ENCODE assay signal across 1 cellular context in the genomic region with DNA sequence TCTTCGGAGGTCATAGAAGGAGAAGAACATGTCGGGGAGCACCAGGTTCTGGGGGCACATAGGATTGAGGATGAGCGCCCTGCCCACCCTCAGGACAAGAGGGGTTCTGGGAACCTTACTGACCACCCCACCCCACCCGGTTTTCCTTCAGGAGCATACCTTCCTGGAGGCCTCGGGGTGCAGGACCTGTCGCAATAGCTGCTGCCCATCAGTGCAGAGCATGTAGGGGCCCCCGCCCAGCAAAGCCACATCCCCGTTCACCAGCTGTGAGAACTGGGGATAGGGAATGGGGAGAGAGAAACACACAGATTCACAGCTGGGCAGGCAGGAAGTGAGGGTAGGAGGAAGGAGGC.
TF ChIP-seq lines count a peak whose summit lies in the region.

No MANE protein-coding gene starts in this region.

TF ChIP-seq in IMR-90, 13 proteins besides CTCF, POLR2A, EP300 and RAD21:
- TF ChIP-seq, protein P1, sequence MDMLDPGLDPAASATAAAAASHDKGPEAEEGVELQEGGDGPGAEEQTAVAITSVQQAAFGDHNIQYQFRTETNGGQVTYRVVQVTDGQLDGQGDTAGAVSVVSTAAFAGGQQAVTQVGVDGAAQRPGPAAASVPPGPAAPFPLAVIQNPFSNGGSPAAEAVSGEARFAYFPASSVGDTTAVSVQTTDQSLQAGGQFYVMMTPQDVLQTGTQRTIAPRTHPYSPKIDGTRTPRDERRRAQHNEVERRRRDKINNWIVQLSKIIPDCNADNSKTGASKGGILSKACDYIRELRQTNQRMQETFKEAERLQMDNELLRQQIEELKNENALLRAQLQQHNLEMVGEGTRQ (IDR thresholded peaks at IDR 0.05; ENCODE audit: low read depth, low read length), result no peak
- TF ChIP-seq CEBPB (IDR thresholded peaks at IDR 0.05; ENCODE audit: low read depth, low read length), result peak; percentile 30; the same call in 1 of the 2 replicates
